ENCODE assay signal across 14 cellular contexts in the genomic region with DNA sequence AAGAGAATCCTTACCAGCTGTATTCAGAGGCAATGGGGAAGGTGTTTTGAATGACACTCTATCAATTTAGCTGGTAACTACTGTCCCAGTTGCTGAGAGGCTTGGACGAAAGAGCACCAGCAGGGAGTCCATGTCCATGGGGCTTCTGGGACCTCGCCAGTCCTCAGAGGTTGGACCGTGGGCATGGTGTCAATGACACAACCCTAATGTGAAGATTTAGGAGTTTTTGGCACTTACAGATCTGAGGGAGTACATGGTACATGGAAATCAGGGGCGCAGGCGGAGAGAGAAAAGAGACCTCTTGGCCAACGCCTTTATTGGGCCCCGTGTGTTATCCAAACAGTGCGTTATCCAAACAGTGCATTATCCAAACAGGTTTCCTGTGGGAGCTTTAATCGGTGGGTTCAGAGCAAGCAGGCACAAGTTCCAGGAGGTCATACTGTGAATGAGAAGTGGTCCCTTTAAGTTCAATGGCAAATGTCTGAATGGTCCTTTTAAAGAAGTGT.
DNase-seq lines count a peak whose midpoint lies in the region; ATAC-seq and TF ChIP-seq lines count a peak whose summit lies in the region.
"Had no signal": no experiment of that assay in that cellular context is flagged by ENCODE, and none has a peak within 500 bp of the region (broad histone marks: within the 10 kb centered on the region; RNA-seq: fewer than 3 reads in every experiment).

No MANE protein-coding gene starts in this region.

- H3K36me3 ChIP-seq in esophagus muscularis mucosa, result no peaks in the 10 kb centered on the region
- no peaks in the 10 kb centered on the region for H3K36me3 ChIP-seq in vagina
- H3K36me3 ChIP-seq: BLaER1 treated with 17β-estradiol and CSF1 and Interleukin-3, amounts not matched to agents 10 nM and 100 nM had no signal

- H3K27me3 Mint-ChIP-seq in activated CD8-positive, alpha-beta T cell treated with anti-CD3 and anti-CD28 coated beads, Interleukin-2, amount 10 ng/mL, durations not matched to agents 7 days and 5 days (ENCODE audit: low read depth), result peaks cover 31% of the 10 kb centered on the region
- peaks cover 17% of the 10 kb centered on the region for H3K27me3 Mint-ChIP-seq in activated CD8-positive, alpha-beta T cell treated with anti-CD3 and anti-CD28 coated beads for 36 hours

- peaks cover 2 to 22% (median 20%) of the 10 kb centered on the region in 4 donors for H3K4me1 ChIP-seq in esophagus muscularis mucosa
- H3K4me1 ChIP-seq in vagina, result no peaks in the 10 kb centered on the region

- H3K36me3 Mint-ChIP-seq in activated CD8-positive, alpha-beta T cell treated with anti-CD3 and anti-CD28 coated beads, Interleukin-2, amount 10 ng/mL, durations not matched to agents 7 days and 5 days (ENCODE audit: low read depth), result no peaks in the 10 kb centered on the region
- H3K36me3 Mint-ChIP-seq in activated CD8-positive, alpha-beta T cell treated with anti-CD3 and anti-CD28 coated beads for 36 hours (ENCODE audit: low read depth), result no peaks in the 10 kb centered on the region
- H3K36me3 Mint-ChIP-seq: CD4-positive, CD25-positive, alpha-beta regulatory T cell; IgD-negative memory B cell had no signal

- no peak for TF ChIP-seq CTCF in activated CD8-positive, alpha-beta T cell treated with anti-CD3 and anti-CD28 coated beads for 36 hours (IDR thresholded peaks at IDR 0.05)
- TF ChIP-seq CTCF in GM13976 (IDR thresholded peaks at IDR 0.05; ENCODE audit: borderline replicate concordance, control extremely low read depth, extremely low read depth, insufficient read depth, missing control alignments), result no peak
- no peak for TF ChIP-seq CTCF in esophagus muscularis mucosa (IDR thresholded peaks at IDR 0.05)
- TF ChIP-seq CTCF in vagina (IDR thresholded peaks at IDR 0.05), result no peak

- intact Hi-C loops in activated CD8-positive, alpha-beta T cell treated with anti-CD3 and anti-CD28 coated beads for 36 hours (cut with micrococcal nuclease), result no loop called here
- intact Hi-C loops in esophagus muscularis mucosa (cut with DNase I) (no loop called here), vagina (cut with DNase I) (no loop called here)

- no peak overlapping the region for H3K27ac Mint-ChIP-seq in activated CD8-positive, alpha-beta T cell treated with anti-CD3 and anti-CD28 coated beads, Interleukin-2, amount 10 ng/mL, durations not matched to agents 7 days and 5 days
- no peak overlapping the region for H3K27ac Mint-ChIP-seq in activated CD8-positive, alpha-beta T cell treated with anti-CD3 and anti-CD28 coated beads for 36 hours
- H3K27ac Mint-ChIP-seq: CD4-positive, CD25-positive, alpha-beta regulatory T cell; IgD-negative memory B cell had no signal

- CTCF ChIA-PET in activated CD8-positive, alpha-beta T cell treated with anti-CD3 and anti-CD28 coated beads, Interleukin-2, amount 10 ng/mL, durations not matched to agents 7 days and 5 days (lab: Charles Lee), result no interaction called here
- CTCF ChIA-PET in activated CD8-positive, alpha-beta T cell treated with anti-CD3 and anti-CD28 coated beads for 36 hours (lab: Charles Lee), result no interaction called here

- H3K27me3 ChIP-seq in esophagus muscularis mucosa (peaks cover 0 to 29% (median 0%) of the 10 kb centered on the region in 4 donors), vagina (no peaks in the 10 kb centered on the region)

- TF ChIP-seq POLR2A in esophagus muscularis mucosa (IDR thresholded peaks at IDR 0.05; ENCODE audit: low read depth), result no peak
- no peak for TF ChIP-seq POLR2A in vagina (IDR thresholded peaks at IDR 0.05)

- WGBS in esophagus muscularis mucosa, result 76% methylated on average over 9 of the region's 9 CpGs

- POLR2A ChIA-PET in activated CD8-positive, alpha-beta T cell treated with anti-CD3 and anti-CD28 coated beads, Interleukin-2, amount 10 ng/mL, durations not matched to agents 7 days and 5 days (lab: Charles Lee), result no interaction called here
- POLR2A ChIA-PET in activated CD8-positive, alpha-beta T cell treated with anti-CD3 and anti-CD28 coated beads for 36 hours (lab: Charles Lee), result no interaction called here

- in situ Hi-C loops in GM13976 (cut with MboI; ENCODE audit: low sequenced_read_pairs, unreplicated experiment), result no loop called here

- H3K27ac ChIP-seq in esophagus muscularis mucosa (replicated peaks in 1 of 4) (no peak overlapping the region), vagina (no peak overlapping the region)
- H3K27ac ChIP-seq: BLaER1 treated with 17β-estradiol and CSF1 and Interleukin-3, amounts not matched to agents 10 nM and 100 nM; GM23248 had no signal

- H3K4me1 Mint-ChIP-seq in activated CD8-positive, alpha-beta T cell treated with anti-CD3 and anti-CD28 coated beads, Interleukin-2, amount 10 ng/mL, durations not matched to agents 7 days and 5 days (ENCODE audit: low read depth), result peaks cover 26% of the 10 kb centered on the region
- peaks cover 13% of the 10 kb centered on the region for H3K4me1 Mint-ChIP-seq in activated CD8-positive, alpha-beta T cell treated with anti-CD3 and anti-CD28 coated beads for 36 hours (ENCODE audit: low read depth)

- no peaks in the 10 kb centered on the region for H3K9me3 Mint-ChIP-seq in activated CD8-positive, alpha-beta T cell treated with anti-CD3 and anti-CD28 coated beads, Interleukin-2, amount 10 ng/mL, durations not matched to agents 7 days and 5 days (ENCODE audit: insufficient read depth)
- no peaks in the 10 kb centered on the region for H3K9me3 Mint-ChIP-seq in activated CD8-positive, alpha-beta T cell treated with anti-CD3 and anti-CD28 coated beads for 36 hours
- H3K9me3 Mint-ChIP-seq: CD4-positive, CD25-positive, alpha-beta regulatory T cell had no signal

- peak; percentile 17 for DNase-seq in activated CD8-positive, alpha-beta T cell treated with anti-CD3 and anti-CD28 coated beads, Interleukin-2, amount 10 ng/mL, durations not matched to agents 7 days and 5 days
- DNase-seq in activated CD8-positive, alpha-beta T cell treated with anti-CD3 and anti-CD28 coated beads for 36 hours, result no peak
- peak; percentile 8 for DNase-seq in GM13976 (ENCODE audit: low spot score)
- DNase-seq in esophagus muscularis mucosa (ENCODE audit: extremely low spot score), result peak; percentile 72
- peak; percentile 19 to 44 for DNase-seq in vagina (ENCODE audit: extremely low spot score in 2 of 2)
- DNase-seq in activated naive CD4-positive, alpha-beta T cell treated with anti-CD3 and anti-CD28 coated beads, Interleukin-2, amount 50 U/mL, for 16 hours, result no peak
- DNase-seq: ACHN; CD4-positive, CD25-positive, alpha-beta regulatory T cell; GF-D8; GM23248 had no signal

- ATAC-seq in activated CD8-positive, alpha-beta T cell treated with anti-CD3 and anti-CD28 coated beads, Interleukin-2, amount 10 ng/mL, durations not matched to agents 7 days and 5 days, result no peak
- ATAC-seq in activated CD8-positive, alpha-beta T cell treated with anti-CD3 and anti-CD28 coated beads for 36 hours, result no peak
- no peak for ATAC-seq in HG03432 (IDR thresholded peaks at IDR 0.05; ENCODE audit: unreplicated experiment)
- ATAC-seq: GM12878 had no signal

- no peak overlapping the region for H3K4me3 Mint-ChIP-seq in activated CD8-positive, alpha-beta T cell treated with anti-CD3 and anti-CD28 coated beads, Interleukin-2, amount 10 ng/mL, durations not matched to agents 7 days and 5 days
- no peak overlapping the region for H3K4me3 Mint-ChIP-seq in activated CD8-positive, alpha-beta T cell treated with anti-CD3 and anti-CD28 coated beads for 36 hours
- H3K4me3 Mint-ChIP-seq: CD4-positive, CD25-positive, alpha-beta regulatory T cell had no signal

- H3K9me3 ChIP-seq in esophagus muscularis mucosa (no peaks in the 10 kb centered on the region), vagina (no peaks in the 10 kb centered on the region)
- H3K9me3 ChIP-seq: BLaER1 treated with 17β-estradiol and CSF1 and Interleukin-3, amounts not matched to agents 10 nM and 100 nM had no signal

- no peak for TF ChIP-seq EP300 in esophagus muscularis mucosa (IDR thresholded peaks at IDR 0.05)

- H3K4me3 ChIP-seq in esophagus muscularis mucosa (no peak overlapping the region), vagina (no peak overlapping the region)
- H3K4me3 ChIP-seq: BLaER1 treated with 17β-estradiol and CSF1 and Interleukin-3, amounts not matched to agents 10 nM and 100 nM; GM12878; GM23248 had no signal

Comparison
In these comparisons a context has a peak if more than half of its experiments do, and no peak if none do; other contexts are left out.
1. DNase-seq: peak in activated CD8-positive, alpha-beta T cell treated with anti-CD3 and anti-CD28 coated beads, Interleukin-2, amount 10 ng/mL, durations not matched to agents 7 days and 5 days (single experiment), GM13976 (single experiment), esophagus muscularis mucosa (single experiment) and vagina (2 of 2); none in activated CD8-positive, alpha-beta T cell treated with anti-CD3 and anti-CD28 coated beads for 36 hours (single experiment) and activated naive CD4-positive, alpha-beta T cell treated with anti-CD3 and anti-CD28 coated beads, Interleukin-2, amount 50 U/mL, for 16 hours (single experiment).